Comparison of ENCODE assay signal across 16 cellular contexts in the genomic region with DNA sequence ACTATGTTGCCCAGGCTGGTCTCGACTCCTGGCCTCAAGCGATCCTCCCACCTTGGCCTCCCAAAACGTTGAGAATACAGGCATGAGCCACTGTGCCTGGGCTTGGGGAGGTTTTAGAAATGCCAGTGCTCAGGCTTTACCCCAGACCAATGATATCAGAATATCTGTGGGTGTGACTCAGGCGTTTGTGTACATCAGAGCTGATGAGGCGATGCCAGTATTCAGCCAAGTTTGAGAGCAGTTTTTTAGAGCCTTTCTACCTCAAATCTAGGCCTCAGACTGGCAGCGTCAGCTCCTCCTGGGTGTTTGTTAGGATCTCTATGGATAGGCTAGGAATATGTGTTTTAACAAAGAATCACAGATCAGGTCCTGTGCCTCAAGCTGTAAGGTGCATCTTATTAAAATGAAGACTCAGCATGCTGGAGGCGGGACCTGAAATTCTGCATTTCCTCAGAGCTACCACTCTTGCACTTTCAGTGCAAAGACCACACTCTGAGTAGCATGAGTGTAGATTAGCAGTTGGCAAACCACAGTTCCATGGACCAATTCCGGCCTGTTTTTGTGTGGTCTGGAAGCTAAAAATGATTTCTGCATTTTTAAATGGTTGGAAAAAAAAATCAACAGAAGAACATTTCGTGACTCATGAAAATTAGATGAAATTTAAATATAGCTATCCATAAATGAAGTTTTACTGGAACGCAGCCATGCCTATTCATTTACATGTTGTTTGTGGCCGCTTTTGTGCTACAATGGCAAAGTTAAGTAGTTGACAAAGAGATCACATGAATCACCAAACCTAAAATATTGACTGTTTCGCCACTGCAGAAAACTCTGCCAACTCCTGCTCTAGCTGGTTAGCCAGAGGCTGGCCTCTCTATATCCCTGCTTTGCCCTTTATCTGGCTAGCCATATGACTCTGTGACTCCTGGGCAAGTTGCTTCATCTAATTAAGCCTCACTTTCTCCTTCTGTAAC.
DNase-seq lines count a peak whose midpoint lies in the region; ATAC-seq, FAIRE-seq and TF ChIP-seq lines count a peak whose summit lies in the region.
"Had no signal": no experiment of that assay in that cellular context is flagged by ENCODE, and none has a peak within 500 bp of the region (broad histone marks: within the 10 kb centered on the region; RNA-seq: fewer than 3 reads in every experiment).

No MANE protein-coding gene starts in this region.

- CTCF ChIA-PET in HepG2 (lab: Yijun Ruan, JAX; ENCODE audit: low intra/inter-chr PET ratio, low total read pairs), result no interaction called here

- H3K4me3 ChIP-seq in liver (ENCODE audit: low read depth in 1 of 3, low read length in 3 of 3), result no peak overlapping the region
- H3K4me3 ChIP-seq in HepG2 (replicated peaks in 1 of 3; ENCODE audit: insufficient read depth in 1 of 3, low read depth in 2 of 3, low read length in 3 of 3), result no peak overlapping the region
- H3K4me3 ChIP-seq in fibroblast of the aortic adventitia (ENCODE audit: low read depth, low read length), result no peak overlapping the region
- H3K4me3 ChIP-seq: K562, left ventricle myocardium inferior had no signal

- TF ChIP-seq CTCF in liver (IDR thresholded peaks at IDR 0.05; ENCODE audit: low read depth, low read length, missing input control) (no peak), HepG2 (CRISPR knock-in tag; IDR thresholded peaks at IDR 0.05) (no peak), fibroblast of the aortic adventitia (IDR thresholded peaks at IDR 0.05; ENCODE audit: insufficient read depth, low read length) (no peak)

- peaks cover 12 to 13% of the 10 kb centered on the region in 2 donors for H3K27me3 Mint-ChIP-seq in stimulated activated naive B cell treated with anti-CD40 and anti-IgM and Interleukin-4, amounts not matched to agents 10 μg/mL and 1 μg/mL and 100 μg/mL, for 72 hours
- H3K27me3 Mint-ChIP-seq: type B pancreatic cell had no signal

- no peak overlapping the region for H2AFZ ChIP-seq in HepG2 (ENCODE audit: low read length)

- TF ChIP-seq RAD21 in liver (IDR thresholded peaks at IDR 0.05) (no peak), HepG2 (CRISPR knock-in tag; IDR thresholded peaks at IDR 0.05) (no peak)

- BruUV-seq in HepG2 (replicated peaks; lab: Mats Ljungman, UMichigan), result no TSS peak

- ATAC-seq in HepG2, result no peak
- ATAC-seq in stimulated activated naive B cell treated with anti-CD40 and anti-IgM and Interleukin-4, amounts not matched to agents 10 μg/mL and 1 μg/mL and 100 μg/mL, for 72 hours (replicated peaks), result no peak
- no peak for ATAC-seq in HG02981 (IDR thresholded peaks at IDR 0.05; ENCODE audit: unreplicated experiment)
- no peak for ATAC-seq in GM19397 (IDR thresholded peaks at IDR 0.05; ENCODE audit: unreplicated experiment)
- ATAC-seq: K562 had no signal

- intact Hi-C loops in HepG2 (cut with micrococcal nuclease; ENCODE audit: unreplicated experiment), result no loop called here

- POLR2A ChIA-PET in HepG2 (lab: Yijun Ruan, JAX), result no interaction called here

- H3K9me3 Mint-ChIP-seq in stimulated activated naive B cell treated with anti-CD40 and anti-IgM and Interleukin-4, amounts not matched to agents 10 μg/mL and 1 μg/mL and 100 μg/mL, for 72 hours, result no peaks in the 10 kb centered on the region
- H3K9me3 Mint-ChIP-seq: activated naive CD8-positive, alpha-beta T cell treated with anti-CD3 and anti-CD28 coated beads for 36 hours; dendritic cell treated with granulocyte-macrophage colony-stimulating factor and Interleukin-4, amounts not matched to agents 40 ng/mL and 50 ng/mL, for 4 days had no signal

- WGBS in liver, result 75% methylated on average over 12 of the region's 12 CpGs
- WGBS in HepG2 (ENCODE audit: low lambda C conversion rate), result 43% methylated on average over 12 of the region's 12 CpGs

- H3K9ac ChIP-seq in liver (ENCODE audit: low read depth in 1 of 2, low read length in 2 of 2) (no peak overlapping the region), HepG2 (ENCODE audit: insufficient read depth, low read depth, low read length) (no peak overlapping the region)

- H4K20me1 ChIP-seq in HepG2 (ENCODE audit: insufficient read depth, low read length), result no peaks in the 10 kb centered on the region

- H3K27ac Mint-ChIP-seq in stimulated activated naive B cell treated with anti-CD40 and anti-IgM and Interleukin-4, amounts not matched to agents 10 μg/mL and 1 μg/mL and 100 μg/mL, for 72 hours, result no peak overlapping the region
- H3K27ac Mint-ChIP-seq: activated naive CD8-positive, alpha-beta T cell treated with anti-CD3 and anti-CD28 coated beads for 36 hours; dendritic cell treated with granulocyte-macrophage colony-stimulating factor and Interleukin-4, amounts not matched to agents 40 ng/mL and 50 ng/mL, for 4 days; type B pancreatic cell had no signal

- H3K4me1 ChIP-seq in liver (ENCODE audit: control insufficient read depth in 4 of 4, insufficient read depth in 4 of 4, low read length in 3 of 4) (peaks cover 0 to 3% (median 1%) of the 10 kb centered on the region in 4 donors), HepG2 (ENCODE audit: insufficient read depth, low read length) (no peaks in the 10 kb centered on the region)

- H3K36me3 ChIP-seq in liver (ENCODE audit: control insufficient read depth in 4 of 4, insufficient read depth in 3 of 4, low read depth in 1 of 4, low read length in 3 of 4) (no peaks in the 10 kb centered on the region), HepG2 (replicated peaks in 1 of 2; ENCODE audit: control insufficient read depth in 1 of 2, insufficient read depth in 2 of 2, low read length in 2 of 2) (no peaks in the 10 kb centered on the region)
- H3K36me3 ChIP-seq: left ventricle myocardium inferior had no signal

- no peaks in the 10 kb centered on the region for H3K79me2 ChIP-seq in HepG2 (ENCODE audit: insufficient read depth, low read length)

- no peak overlapping the region for H3K4me3 Mint-ChIP-seq in stimulated activated naive B cell treated with anti-CD40 and anti-IgM and Interleukin-4, amounts not matched to agents 10 μg/mL and 1 μg/mL and 100 μg/mL, for 72 hours
- H3K4me3 Mint-ChIP-seq: activated naive CD8-positive, alpha-beta T cell treated with anti-CD3 and anti-CD28 coated beads for 36 hours; dendritic cell treated with granulocyte-macrophage colony-stimulating factor and Interleukin-4, amounts not matched to agents 40 ng/mL and 50 ng/mL, for 4 days; type B pancreatic cell had no signal

- TF ChIP-seq POLR2A in HepG2 (IDR thresholded peaks at IDR 0.05; ENCODE audit: insufficient read depth in 1 of 2, low read depth in 2 of 2, low read length in 2 of 2), result no peak

- in situ Hi-C loops in HepG2 (cut with HindIII; ENCODE audit: extremely low pct_ligation_motif_present, low pct_unique_long_range_greater_than_20kb), result no loop called here

- no peak for FAIRE-seq in HepG2 (lab: Jason Lieb, UNC)
- FAIRE-seq: GM12892, K562, TTC549 had no signal

- H3K4me2 ChIP-seq in HepG2 (ENCODE audit: low read depth, low read length), result no peak overlapping the region

- H3K4me1 Mint-ChIP-seq in stimulated activated naive B cell treated with anti-CD40 and anti-IgM and Interleukin-4, amounts not matched to agents 10 μg/mL and 1 μg/mL and 100 μg/mL, for 72 hours, result no peaks in the 10 kb centered on the region
- H3K4me1 Mint-ChIP-seq: activated naive CD8-positive, alpha-beta T cell treated with anti-CD3 and anti-CD28 coated beads for 36 hours had no signal

- H3K27ac ChIP-seq in liver (ENCODE audit: low read depth in 1 of 2, low read length in 2 of 2) (no peak overlapping the region), HepG2 (ENCODE audit: extremely low read length, insufficient read depth, low read length) (no peak overlapping the region)
- H3K27ac ChIP-seq: left ventricle myocardium inferior had no signal

- DNase-seq in HepG2 (ENCODE audit: low spot score) (no peak), RPMI7951 (ENCODE audit: low read depth) (peak; percentile 62), fibroblast of the aortic adventitia (ENCODE audit: low read depth) (peak; percentile 82)
- no peak for DNase-seq in stimulated activated naive B cell treated with anti-CD40 and anti-IgM and Interleukin-4, amounts not matched to agents 10 μg/mL and 1 μg/mL and 100 μg/mL, for 72 hours
- DNase-seq in activated T-cell treated with anti-CD3 and anti-CD28 coated beads, Interleukin-2, amount 50 U/mL, for 1 hour, result no peak
- DNase-seq: activated naive CD8-positive, alpha-beta T cell treated with anti-CD3 and anti-CD28 coated beads for 36 hours; left ventricle myocardium inferior; NCI-H2171 treated with DMSO at 0.1 percent for 48 hours had no signal

- H3K36me3 Mint-ChIP-seq in stimulated activated naive B cell treated with anti-CD40 and anti-IgM and Interleukin-4, amounts not matched to agents 10 μg/mL and 1 μg/mL and 100 μg/mL, for 72 hours, result no peaks in the 10 kb centered on the region
- H3K36me3 Mint-ChIP-seq: activated naive CD8-positive, alpha-beta T cell treated with anti-CD3 and anti-CD28 coated beads for 36 hours; type B pancreatic cell had no signal

- TF ChIP-seq EP300 in HepG2 (IDR thresholded peaks at IDR 0.05; ENCODE audit: low read depth in 2 of 2, low read length in 2 of 2), result no peak
- no peak for TF ChIP-seq EP300 in HepG2 (CRISPR knock-in tag; IDR thresholded peaks at IDR 0.05; ENCODE audit: borderline replicate concordance)

- H3K27me3 ChIP-seq in liver (ENCODE audit: control insufficient read depth in 4 of 4, insufficient read depth in 4 of 4, low read length in 3 of 4) (no peaks in the 10 kb centered on the region), HepG2 (ENCODE audit: control insufficient read depth in 1 of 2, insufficient read depth in 2 of 2, low read length in 2 of 2) (peaks cover 0 to 5% of the 10 kb centered on the region in 2 experiments; a peak in 3 of 5 replicates)

- no peaks in the 10 kb centered on the region for H3K9me3 ChIP-seq in liver (ENCODE audit: control insufficient read depth in 4 of 4, low read length in 3 of 4)
- H3K9me3 ChIP-seq in HepG2 (ENCODE audit: low read length), result no peaks in the 10 kb centered on the region

TF ChIP-seq in liver, 16 proteins besides CTCF, POLR2A, EP300 and RAD21:
- TF ChIP-seq HNF4A (conservative IDR thresholded peaks at IDR 0.05) (peak in 1 of 2 donors; percentile 48), RXRA (IDR thresholded peaks at IDR 0.05) (peak in 1 of 2 donors; percentile 39), YY1 (IDR thresholded peaks at IDR 0.05) (peak; percentile 25)
- TF ChIP-seq, protein P1, sequence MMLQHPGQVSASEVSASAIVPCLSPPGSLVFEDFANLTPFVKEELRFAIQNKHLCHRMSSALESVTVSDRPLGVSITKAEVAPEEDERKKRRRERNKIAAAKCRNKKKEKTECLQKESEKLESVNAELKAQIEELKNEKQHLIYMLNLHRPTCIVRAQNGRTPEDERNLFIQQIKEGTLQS (IDR thresholded peaks at IDR 0.05), result no peak
TF ChIP-seq in liver: peak in this region for 3.

Comparison
In these comparisons a context has a peak if more than half of its experiments do, and no peak if none do; other contexts are left out.
1. DNase-seq: peak in RPMI7951 (single experiment) and fibroblast of the aortic adventitia (single experiment); none in HepG2 (single experiment), stimulated activated naive B cell treated with anti-CD40 and anti-IgM and Interleukin-4, amounts not matched to agents 10 μg/mL and 1 μg/mL and 100 μg/mL, for 72 hours (single experiment) and activated T-cell treated with anti-CD3 and anti-CD28 coated beads, Interleukin-2, amount 50 U/mL, for 1 hour (single experiment).